Comparison of ENCODE assay signal across 28 cellular contexts in the genomic region with DNA sequence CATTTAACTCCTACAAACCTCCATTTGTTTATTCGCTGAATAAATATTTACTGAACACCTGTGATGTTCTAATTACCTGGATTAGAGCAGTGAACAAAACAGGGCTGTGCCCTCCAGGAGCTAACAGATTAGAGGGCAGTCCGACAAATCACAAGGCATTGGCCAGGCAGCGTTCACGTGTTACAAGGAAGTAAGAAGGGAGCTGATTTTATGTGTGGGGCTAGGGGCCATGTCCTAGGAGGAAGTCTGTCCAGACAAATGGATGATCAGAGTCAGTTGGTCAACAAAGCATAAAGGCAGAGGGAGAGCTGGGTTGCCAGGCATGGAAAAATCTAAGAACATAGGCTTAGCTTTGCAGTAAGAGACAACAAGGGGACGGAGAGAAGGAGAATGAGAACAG.
"Had no signal": no experiment of that assay in that cellular context is flagged by ENCODE, and none has a peak within 500 bp of the region (broad histone marks: within the 10 kb centered on the region; RNA-seq: fewer than 3 reads in every experiment).

No MANE protein-coding gene starts in this region.

- DNase-seq: kidney glomerular epithelial cell; left cardiac atrium; left lung; lower lobe of right lung; mammary epithelial cell; mesenchymal stem cell; naive thymus-derived CD4-positive, alpha-beta T cell; nucleus accumbens; pancreas; posterior cingulate gyrus; right cardiac atrium; stimulated activated CD4-positive, alpha-beta T cell treated with anti-CD3 and anti-CD28 coated beads, Interleukin-12 subunit alpha, Interleukin-12 subunit beta, amount 100 ng/mL, for 4 hours; stimulated activated CD4-positive, alpha-beta T cell treated with anti-CD3 and anti-CD28 coated beads, Interleukin-15, amount 100 ng/mL, for 24 hours; stimulated activated CD4-positive, alpha-beta T cell treated with anti-CD3 and anti-CD28 coated beads, Interleukin-2, amount 100 ng/mL, for 24 hours; stimulated activated CD4-positive, alpha-beta T cell treated with anti-CD3 and anti-CD28 coated beads, Interleukin-4, amount 100 ng/mL, for 1 hour; stimulated activated naive B cell treated with anti-CD40 and anti-IgM and Interleukin-4, amounts not matched to agents 10 μg/mL and 1 μg/mL and 100 μg/mL, for 72 hours; stimulated activated naive CD8-positive, alpha-beta T cell treated with anti-CD3 and anti-CD28 coated beads, Interleukin-15, Interleukin-2, amounts not matched to agents 100 U/mL and 50 U/mL, for 24 hours; stomach; testis; thyroid gland; transverse colon; upper lobe of left lung had no signal

- H3K9me3 ChIP-seq: left lung, lower lobe of right lung, pancreas, prostate gland, stomach, testis, thyroid gland, transverse colon, upper lobe of left lung, vagina had no signal

- H3K27ac ChIP-seq: left lung, lower lobe of right lung, pancreas, prostate gland, skin epidermis, stomach, testis, thyroid gland, transverse colon, upper lobe of left lung, vagina had no signal

- H3K27me3 ChIP-seq: pancreas, testis, thyroid gland, upper lobe of left lung, vagina had no signal

- FAIRE-seq: keratinocyte, pancreas had no signal

- H3K4me1 ChIP-seq: left lung, pancreas, prostate gland, testis had no signal

- H3K36me3 ChIP-seq: left lung, lower lobe of right lung, pancreas, prostate gland, stomach, thyroid gland, transverse colon, upper lobe of left lung, vagina had no signal

- H3K4me3 ChIP-seq: left lung, lower lobe of right lung, pancreas, prostate gland, skin epidermis, stomach, testis, thyroid gland, transverse colon, upper lobe of left lung, vagina had no signal

- ATAC-seq: left cardiac atrium; left lung; lower lobe of right lung; naive thymus-derived CD4-positive, alpha-beta T cell; natural killer cell treated with Interleukin-12 subunit alpha and Interleukin-12 subunit beta and Interleukin-15 and Interleukin-18, amount 100 ng/mL, for 72 hours; pancreas; right cardiac atrium; sciatic nerve; stimulated activated naive B cell treated with anti-CD40 and anti-IgM and Interleukin-4, amounts not matched to agents 10 μg/mL and 1 μg/mL and 100 μg/mL, for 72 hours; stimulated activated naive CD8-positive, alpha-beta T cell treated with anti-CD3 and anti-CD28 coated beads, Interleukin-15, Interleukin-2, amounts not matched to agents 100 U/mL and 50 U/mL, for 24 hours had no signal
